In genomic region chr13:99085139-99085845, GRCh38 we compare ENCODE assay signal across 8 cellular contexts.
DNase-seq lines count a peak whose midpoint lies in the region; ATAC-seq, FAIRE-seq and TF ChIP-seq lines count a peak whose summit lies in the region.

No MANE protein-coding gene starts in this region.

- H3K9me1 ChIP-seq in endothelial cell of umbilical vein (replicated peaks; ENCODE audit: control insufficient read depth, extremely low read depth, insufficient read depth, low read length): no peaks in the 10 kb centered on the region

- dilution Hi-C loops in endothelial cell of umbilical vein (cut with MboI; ENCODE audit: extremely low pct_ligation_motif_present, low sequenced_read_pairs): no loop called here

- in situ Hi-C loops in GM13976 (cut with MboI; ENCODE audit: low sequenced_read_pairs, unreplicated experiment): no loop called here

- DNase-seq in activated CD4-positive, alpha-beta T cell treated with anti-CD3 and anti-CD28 coated beads, Interleukin-2, amount 10 ng/mL, durations not matched to agents 24 days and 14 days: peak; percentile 75
- DNase-seq in endothelial cell of umbilical vein (ENCODE audit: low read depth, low spot score): peak; percentile 34
- no peak for DNase-seq in GM19240 (ENCODE audit: insufficient read length, low spot score)
- DNase-seq in mesenteric fat pad (ENCODE audit: low spot score): no peak
- DNase-seq in GM13976 (ENCODE audit: low spot score): no peak

- peak overlapping the region; percentile 80 for H3K27ac Mint-ChIP-seq in activated CD4-positive, alpha-beta T cell treated with anti-CD3 and anti-CD28 coated beads, Interleukin-2, amount 10 ng/mL, durations not matched to agents 24 days and 14 days

- no peaks in the 10 kb centered on the region for H3K27me3 ChIP-seq in endothelial cell of umbilical vein (ENCODE audit: control insufficient read depth in 2 of 2, insufficient read depth in 2 of 2, low read length in 2 of 2)
- peaks cover 99% of the 10 kb centered on the region for H3K27me3 ChIP-seq in neutrophil

- H3K27ac ChIP-seq in endothelial cell of umbilical vein (ENCODE audit: insufficient read depth, low read depth, low read length) (no peak overlapping the region), neutrophil (no peak overlapping the region)

- FAIRE-seq in endothelial cell of umbilical vein (lab: Jason Lieb, UNC): peak; percentile 43

- H3K9me3 ChIP-seq in ES-I3 (ENCODE audit: control insufficient read depth, insufficient read depth, low read length) (no peaks in the 10 kb centered on the region), endothelial cell of umbilical vein (replicated peaks; ENCODE audit: control insufficient read depth, insufficient read depth, low read length) (no peaks in the 10 kb centered on the region), neutrophil (no peaks in the 10 kb centered on the region)

- peaks cover 41% of the 10 kb centered on the region for H3K4me1 Mint-ChIP-seq in activated CD4-positive, alpha-beta T cell treated with anti-CD3 and anti-CD28 coated beads, Interleukin-2, amount 10 ng/mL, durations not matched to agents 24 days and 14 days

- peaks cover 8% of the 10 kb centered on the region for H3K36me3 Mint-ChIP-seq in activated CD4-positive, alpha-beta T cell treated with anti-CD3 and anti-CD28 coated beads, Interleukin-2, amount 10 ng/mL, durations not matched to agents 24 days and 14 days (ENCODE audit: low read depth)

- peaks cover 10% of the 10 kb centered on the region for H3K79me2 ChIP-seq in endothelial cell of umbilical vein (ENCODE audit: control insufficient read depth, insufficient read depth, low read length)

- peak overlapping the region; percentile 75 for H3K4me2 ChIP-seq in endothelial cell of umbilical vein (ENCODE audit: insufficient read depth, low read length)

- H3K4me3 ChIP-seq in endothelial cell of umbilical vein (replicated peaks in 1 of 3; ENCODE audit: insufficient read depth in 1 of 3, low read depth in 1 of 3, low read length in 3 of 3) (peak overlapping the region; percentile 2 to 61 (median 54)), neutrophil (ENCODE audit: low read depth in 1 of 2, low read length in 1 of 2) (peak overlapping the region; percentile 8 to 60)

- H3K36me3 ChIP-seq in ES-I3 (ENCODE audit: insufficient read depth, low read length) (no peaks in the 10 kb centered on the region), endothelial cell of umbilical vein (ENCODE audit: control insufficient read depth in 2 of 2, extremely low read depth in 1 of 2, insufficient read depth in 2 of 2, low read length in 2 of 2) (no peaks in the 10 kb centered on the region), neutrophil (no peaks in the 10 kb centered on the region)

- peak overlapping the region; percentile 33 for H2AFZ ChIP-seq in endothelial cell of umbilical vein (ENCODE audit: low read depth, low read length)

- POLR2A ChIA-PET in endothelial cell of umbilical vein (lab: Charles Lee): no interaction called here

- BruUV-seq in endothelial cell of umbilical vein (replicated peaks; lab: Mats Ljungman, UMichigan): no TSS peak

- H3K9ac ChIP-seq in ES-I3 (ENCODE audit: low read depth, low read length) (peak overlapping the region; percentile 43; the same call in 1 of the 2 replicates), endothelial cell of umbilical vein (replicated peaks; ENCODE audit: extremely low read depth, insufficient read depth, low read length) (peak overlapping the region; percentile 40)

- no peak for ATAC-seq in HG03196 (IDR thresholded peaks at IDR 0.05; ENCODE audit: unreplicated experiment)

- 0 out of 2 replicates have a peak, but pooled peaks cover 3% of the 10 kb centered on the region for H3K4me1 ChIP-seq in ES-I3 (ENCODE audit: insufficient read depth, low read length)
- H3K4me1 ChIP-seq in endothelial cell of umbilical vein (ENCODE audit: control insufficient read depth, extremely low read depth, insufficient read depth, low read length): peaks cover 19% of the 10 kb centered on the region
- H3K4me1 ChIP-seq in neutrophil (ENCODE audit: control insufficient read depth in 1 of 2, insufficient read depth in 1 of 2, low read depth in 1 of 2, low read length in 1 of 2): peaks cover 14 to 20% of the 10 kb centered on the region in 2 experiments

- no peak for TF ChIP-seq POLR2A in endothelial cell of umbilical vein (IDR thresholded peaks at IDR 0.05; ENCODE audit: low read depth, low read length)

- peak overlapping the region; percentile 84 for H3K4me3 Mint-ChIP-seq in activated CD4-positive, alpha-beta T cell treated with anti-CD3 and anti-CD28 coated beads, Interleukin-2, amount 10 ng/mL, durations not matched to agents 24 days and 14 days

- no peak for TF ChIP-seq CTCF in endothelial cell of umbilical vein (IDR thresholded peaks at IDR 0.05; ENCODE audit: extremely low read depth in 1 of 2, insufficient read depth in 1 of 2, low read depth in 1 of 2, low read length in 2 of 2)
- no peak for TF ChIP-seq CTCF in neutrophil (IDR thresholded peaks at IDR 0.05)
- no peak for TF ChIP-seq CTCF in GM13976 (IDR thresholded peaks at IDR 0.05; ENCODE audit: borderline replicate concordance, control extremely low read depth, extremely low read depth, insufficient read depth, missing control alignments)

- CTCF ChIA-PET in endothelial cell of umbilical vein (lab: Charles Lee): interaction anchor here (0.8 to 1.6 kb wide), 4 partner anchors 10 to 216 kb away, joined by 3 read pairs; no protein-coding TSS in a partner anchor

- intact Hi-C loops in activated CD4-positive, alpha-beta T cell treated with anti-CD3 and anti-CD28 coated beads, Interleukin-2, amount 10 ng/mL, durations not matched to agents 24 days and 14 days (cut with micrococcal nuclease): loop anchor here (5.0 to 10.0 kb wide), 3 partner anchors 218 to 510 kb away; partner anchors contain the start of gene STK24
- intact Hi-C loops in endothelial cell of umbilical vein (cut with micrococcal nuclease): loop anchor here (2.0 to 10.0 kb wide), 4 partner anchors 22 to 180 kb away; partner anchors contain the start of gene DOCK9

- no peaks in the 10 kb centered on the region for H4K20me1 ChIP-seq in endothelial cell of umbilical vein (replicated peaks; ENCODE audit: control insufficient read depth, extremely low read depth, insufficient read depth, low read length)

- no peaks in the 10 kb centered on the region for H3K27me3 Mint-ChIP-seq in activated CD4-positive, alpha-beta T cell treated with anti-CD3 and anti-CD28 coated beads, Interleukin-2, amount 10 ng/mL, durations not matched to agents 24 days and 14 days

- H3K9me3 Mint-ChIP-seq in activated CD4-positive, alpha-beta T cell treated with anti-CD3 and anti-CD28 coated beads, Interleukin-2, amount 10 ng/mL, durations not matched to agents 24 days and 14 days: no peaks in the 10 kb centered on the region

TF ChIP-seq in endothelial cell of umbilical vein, 7 proteins besides CTCF, POLR2A, EP300 and RAD21:
- no peak for TF ChIP-seq MYC (IDR thresholded peaks at IDR 0.05; ENCODE audit: low read depth, low read length)
- TF ChIP-seq EZH2 (IDR thresholded peaks at IDR 0.05; ENCODE audit: borderline replicate concordance, low read depth, low read length, severe bottlenecking): no peak
- TF ChIP-seq JUN (IDR thresholded peaks at IDR 0.05; ENCODE audit: borderline replicate concordance, insufficient read depth, insufficient read length, low read depth): no peak

Comparison
In these comparisons a context has a peak if more than half of its experiments do, and no peak if none do; other contexts are left out.
1. DNase-seq: peak in activated CD4-positive, alpha-beta T cell treated with anti-CD3 and anti-CD28 coated beads, Interleukin-2, amount 10 ng/mL, durations not matched to agents 24 days and 14 days (single experiment) and endothelial cell of umbilical vein (single experiment); none in GM19240 (single experiment), mesenteric fat pad (single experiment) and GM13976 (single experiment).